ENCODE assay signal across 8 cellular contexts in the genomic region with DNA sequence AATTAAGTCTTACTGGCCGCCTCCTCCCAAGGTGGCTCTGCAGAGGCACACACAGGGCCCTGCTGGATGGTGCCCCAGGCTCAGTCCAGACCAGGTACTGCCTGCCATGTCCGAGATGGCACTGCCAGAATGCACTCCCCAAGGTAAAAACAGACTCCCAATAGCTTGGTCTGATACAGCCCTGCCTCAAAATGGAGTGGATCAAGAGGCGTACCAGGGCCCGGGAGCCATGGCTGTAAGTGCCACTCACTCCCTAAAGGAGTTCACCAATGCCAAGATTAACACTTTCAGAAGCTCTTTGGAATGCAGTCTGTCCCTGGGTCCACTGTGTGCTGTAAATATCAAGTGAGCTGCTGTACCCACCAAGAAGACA. TPM values are rescaled to one million over a fixed set of nuclear protein-coding genes. Genes with fewer than 3 reads are reported as not detected.
DNase-seq lines count a peak whose midpoint lies in the region; ATAC-seq lines count a peak whose summit lies in the region.

No MANE protein-coding gene starts in this region.

- H3K4me1 Mint-ChIP-seq in activated T-cell treated with anti-CD3 and anti-CD28 coated beads, Interleukin-2, amount 50 U/mL, for 72 hours (ENCODE audit: low read depth): peaks cover 38% of the 10 kb centered on the region

- H3K4me3 ChIP-seq in urinary bladder (ENCODE audit: low read depth, low read length): no peak overlapping the region

- H3K27ac Mint-ChIP-seq in activated T-cell treated with anti-CD3 and anti-CD28 coated beads, Interleukin-2, amount 50 U/mL, for 72 hours: no peak overlapping the region

- H3K27ac ChIP-seq in caudate nucleus (ENCODE audit: low read depth, low read length): peak overlapping the region; percentile 90
- H3K27ac ChIP-seq in urinary bladder (ENCODE audit: low read depth): peak overlapping the region; percentile 81

- ATAC-seq in activated T-cell treated with anti-CD3 and anti-CD28 coated beads, Interleukin-2, amount 50 U/mL, for 72 hours (replicated peaks in 1 of 2): no peak

- peaks cover 0 to 2% of the 10 kb centered on the region in 2 donors for H3K36me3 Mint-ChIP-seq in activated T-cell treated with anti-CD3 and anti-CD28 coated beads, Interleukin-2, amount 50 U/mL, for 72 hours (ENCODE audit: insufficient read depth in 2 of 2)

- no peaks in the 10 kb centered on the region for H3K9me3 Mint-ChIP-seq in activated T-cell treated with anti-CD3 and anti-CD28 coated beads, Interleukin-2, amount 50 U/mL, for 72 hours

- 70% methylated on average over 4 of the region's 4 CpGs for WGBS in urinary bladder

- peak overlapping the region; percentile 62 to 71 for H3K4me3 Mint-ChIP-seq in activated T-cell treated with anti-CD3 and anti-CD28 coated beads, Interleukin-2, amount 50 U/mL, for 72 hours

- H3K36me3 ChIP-seq in urinary bladder (ENCODE audit: insufficient read depth): no peaks in the 10 kb centered on the region

- no peak for DNase-seq in activated T-cell treated with anti-CD3 and anti-CD28 coated beads, Interleukin-2, amount 50 U/mL, for 72 hours
- DNase-seq in activated T-cell treated with anti-CD3 and anti-CD28 coated beads for 4 hours (no peak), caudate nucleus (lab: John Stamatoyannopoulos, UW) (peak in 2 of 61 donors; percentile 40 to 48), mesenteric fat pad (ENCODE audit: low spot score) (peak; percentile 41), NCI-H510A treated with DMSO at 0.1 percent for 48 hours (lab: John Stamatoyannopoulos, UW) (no peak), KBM-7 (no peak), DMS79 (lab: John Stamatoyannopoulos, UW) (no peak)

- peaks cover 11% of the 10 kb centered on the region for H3K27me3 Mint-ChIP-seq in activated T-cell treated with anti-CD3 and anti-CD28 coated beads, Interleukin-2, amount 50 U/mL, for 72 hours (ENCODE audit: low read depth)

- peaks cover 2% of the 10 kb centered on the region for H3K4me1 ChIP-seq in urinary bladder (ENCODE audit: insufficient read depth)

- in situ Hi-C loops in KBM-7 (cut with MboI; ENCODE audit: low pct_unique_long_range_greater_than_20kb, low sequenced_read_pairs): no loop called here

RNA-seq across cellular contexts. Expression of gene MYO18A, which starts 0.6 kb away (rescaled TPM):
- total RNA-seq in activated T-cell treated with anti-CD3 and anti-CD28 coated beads, Interleukin-2, amount 50 U/mL, for 72 hours: 10 to 100 TPM; 49.5 to 51.2 TPM
- 48.6 TPM for total RNA-seq in mesenteric fat pad
- total RNA-seq in urinary bladder: 33.8 TPM
- 30.6 TPM for polyA plus RNA-seq in urinary bladder
